In the genomic region with DNA sequence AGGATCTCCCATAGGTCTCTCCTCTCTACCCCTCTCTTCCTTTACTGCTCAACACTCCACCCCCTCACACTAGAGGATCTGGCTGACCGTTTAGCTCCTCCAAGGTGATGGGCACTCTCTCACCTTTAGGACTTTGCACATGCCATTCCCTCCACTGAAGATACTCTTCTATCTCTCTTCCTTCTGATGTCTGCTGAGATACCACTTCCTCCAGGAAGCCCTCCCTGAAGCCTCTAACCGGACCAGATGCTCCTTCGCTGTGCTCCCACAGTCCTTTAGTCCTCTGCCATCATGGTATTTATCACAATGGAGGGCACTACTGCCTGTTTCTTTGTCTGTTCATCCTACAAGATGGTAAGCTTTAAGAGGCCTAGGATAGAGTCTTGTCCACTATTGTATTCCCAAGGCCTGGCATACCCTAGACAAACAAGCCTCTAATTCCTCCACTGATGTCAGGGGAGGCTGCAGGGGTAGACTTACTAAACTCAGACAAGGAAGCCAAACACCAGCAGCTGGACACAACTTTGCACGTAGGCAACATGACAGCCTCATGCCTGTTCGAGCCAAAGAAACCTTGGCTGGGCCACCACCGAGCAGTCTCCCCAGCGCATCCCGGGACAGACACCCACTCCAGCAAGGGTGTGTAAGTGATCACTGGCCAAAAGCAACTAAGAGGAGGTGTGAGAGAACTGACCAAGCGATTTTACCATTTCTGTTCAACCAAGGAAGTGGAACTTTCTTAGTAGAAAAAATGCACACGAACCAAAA, we compare ENCODE assay signal across 1 cellular context.
TF ChIP-seq lines count a peak whose summit lies in the region.

No MANE protein-coding gene starts in this region.

TF ChIP-seq in H1, 55 proteins besides CTCF, POLR2A, EP300 and RAD21:
- no peak for TF ChIP-seq SP4 (IDR thresholded peaks at IDR 0.05; ENCODE audit: low read length)
- no peak for TF ChIP-seq BCL11A (IDR thresholded peaks at IDR 0.05; ENCODE audit: low read depth in 2 of 2, low read length in 2 of 2)
- no peak for TF ChIP-seq FOSL1 (IDR thresholded peaks at IDR 0.05; ENCODE audit: insufficient read depth, low read depth, low read length)
- TF ChIP-seq SIX5 (IDR thresholded peaks at IDR 0.05; ENCODE audit: low read depth, low read length) = no peak
- TF ChIP-seq NRF1 (IDR thresholded peaks at IDR 0.05; ENCODE audit: low read depth, low read length) = no peak
- no peak for TF ChIP-seq CBX8 (IDR thresholded peaks at IDR 0.05; ENCODE audit: borderline replicate concordance, low read depth, low read length)
- TF ChIP-seq TAF7 (optimal IDR thresholded peaks at IDR 0.05; ENCODE audit: borderline replicate concordance, low read depth, low read length) = no peak
- no peak for TF ChIP-seq YY1 (IDR thresholded peaks at IDR 0.05; ENCODE audit: low read depth, low read length)
- TF ChIP-seq ASH2L (IDR thresholded peaks at IDR 0.05; ENCODE audit: low read length) = no peak
- TF ChIP-seq KDM5A (IDR thresholded peaks at IDR 0.05; ENCODE audit: low read length) = no peak
- TF ChIP-seq EZH2 (IDR thresholded peaks at IDR 0.05; ENCODE audit: low read depth, low read length, severe bottlenecking) = no peak
- no peak for TF ChIP-seq CHD1 (IDR thresholded peaks at IDR 0.05; ENCODE audit: low read depth, low read length)
- no peak for TF ChIP-seq ZNF274 (IDR thresholded peaks at IDR 0.05; ENCODE audit: borderline replicate concordance, extremely low read depth, low read length)
- TF ChIP-seq TCF12 (IDR thresholded peaks at IDR 0.05; ENCODE audit: low read depth, low read length) = no peak
